ENCODE assay signal across 14 cellular contexts in the genomic region with DNA sequence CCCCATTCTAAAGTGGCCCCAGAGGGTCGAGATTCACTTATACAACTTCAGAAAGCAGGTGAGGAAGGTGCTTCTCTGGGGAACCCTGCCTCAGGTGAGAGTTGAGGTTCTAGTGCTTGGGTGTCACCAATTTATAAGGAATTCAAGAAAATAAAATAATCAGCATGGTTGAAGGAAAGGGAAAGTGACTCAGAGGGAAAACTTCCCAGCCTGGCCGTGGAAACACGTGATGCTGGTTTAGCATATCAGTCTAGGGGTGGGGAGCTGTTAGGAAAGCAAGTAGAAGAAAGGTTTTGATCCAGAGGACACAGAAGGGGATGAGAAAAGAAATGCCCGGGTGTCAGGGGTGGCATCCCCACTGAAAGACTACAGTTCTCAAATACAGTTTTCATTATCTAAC. TPM values are rescaled to one million over a fixed set of nuclear protein-coding genes. Genes with fewer than 3 reads are reported as not detected.
DNase-seq lines count a peak whose midpoint lies in the region; ATAC-seq, FAIRE-seq and TF ChIP-seq lines count a peak whose summit lies in the region.
"Had no signal": no experiment of that assay in that cellular context is flagged by ENCODE, and none has a peak within 500 bp of the region (broad histone marks: within the 10 kb centered on the region; RNA-seq: fewer than 3 reads in every experiment).

No MANE protein-coding gene starts in this region.

- H3K27me3 Mint-ChIP-seq in nephron progenitor cell (ENCODE audit: low read depth, poor library complexity) = peaks cover 18% of the 10 kb centered on the region

- H3K27ac Mint-ChIP-seq in nephron progenitor cell = peak overlapping the region; percentile 70

- no peak for FAIRE-seq in D721Med (lab: Jason Lieb, UNC)
- FAIRE-seq: frontal cortex had no signal

- TF ChIP-seq CTCF in AG10803 (conservative IDR thresholded peaks at IDR 0.05; ENCODE audit: low read length) (no peak), nephron progenitor cell (IDR thresholded peaks at IDR 0.05) (no peak), D721Med (IDR thresholded peaks at IDR 0.05; ENCODE audit: insufficient read depth, missing control alignments) (no peak)

- H3K4me1 Mint-ChIP-seq in nephron progenitor cell = peaks cover 13% of the 10 kb centered on the region

- DNase-seq in AG10803 (ENCODE audit: low read depth) = peak; percentile 64
- peak; percentile 53 for DNase-seq in MG63
- peak; percentile 87 for DNase-seq in dermis blood vessel endothelial cell
- no peak for DNase-seq in nephron progenitor cell
- no peak for DNase-seq in D721Med (ENCODE audit: insufficient read length, low spot score)
- DNase-seq: NCI-H2029, T1000 had no signal

- no peaks in the 10 kb centered on the region for H3K36me3 Mint-ChIP-seq in nephron progenitor cell (ENCODE audit: low read depth)

- no peaks in the 10 kb centered on the region for H3K9me3 Mint-ChIP-seq in nephron progenitor cell

- H3K4me3 ChIP-seq in AG10803 (ENCODE audit: low read length) (no peak overlapping the region), MG63 (no peak overlapping the region)
- H3K4me3 ChIP-seq: cardiac muscle cell, lung had no signal

- no peaks in the 10 kb centered on the region for H3K9me3 ChIP-seq in MG63

- no peaks in the 10 kb centered on the region for H3K36me3 ChIP-seq in MG63
- H3K36me3 ChIP-seq: cardiac muscle cell had no signal

- ATAC-seq in GM18502 (IDR thresholded peaks at IDR 0.05; ENCODE audit: poor library complexity, unreplicated experiment) = no peak
- ATAC-seq in HG03432 (IDR thresholded peaks at IDR 0.05; ENCODE audit: unreplicated experiment) = no peak
- ATAC-seq in GM18519 (IDR thresholded peaks at IDR 0.05; ENCODE audit: low FRiP score, unreplicated experiment) = no peak

- H3K27me3 ChIP-seq in MG63 = no peaks in the 10 kb centered on the region
- H3K27me3 ChIP-seq: cardiac muscle cell had no signal

- no peak overlapping the region for H3K4me3 Mint-ChIP-seq in nephron progenitor cell

RNA-seq across cellular contexts. Expression of gene TMEM125, which starts 37.7 kb away (rescaled TPM):
- total RNA-seq in MG63 (2014; rRNA removed; shearing (Covaris generic); ENCODE audit: low replicate concordance) = not detected in 2 replicates
- total RNA-seq in dermis blood vessel endothelial cell = 0.05 TPM in 1 of 2 replicates, not detected in the other

RNA-seq across cellular contexts. Expression of gene C1orf210, which starts 53.3 kb away (rescaled TPM):
- not detected in 2 replicates for total RNA-seq in MG63 (2014; rRNA removed; shearing (Covaris generic); ENCODE audit: low replicate concordance)
- not detected in 2 replicates for total RNA-seq in dermis blood vessel endothelial cell
- total RNA-seq: frontal cortex, right cardiac atrium had no signal

RNA-seq across cellular contexts. Expression of gene CFAP57, which starts 59.9 kb away (rescaled TPM):
- total RNA-seq in MG63 (2014; rRNA removed; shearing (Covaris generic); ENCODE audit: low replicate concordance) = 0.56 and 1.5 TPM in 2 replicates
- 0.14 and 0.17 TPM in 2 replicates for total RNA-seq in dermis blood vessel endothelial cell
- total RNA-seq: cardiac muscle cell had no signal

RNA-seq across cellular contexts. Expression of gene EBNA1BP2, which starts 60.0 kb away (rescaled TPM):
- total RNA-seq in MG63 (2014; rRNA removed; shearing (Covaris generic); ENCODE audit: low replicate concordance) = 339 and 360 TPM in 2 replicates
- total RNA-seq in dermis blood vessel endothelial cell = 68.1 and 89.9 TPM in 2 replicates

Comparison
In these comparisons a context has a peak if more than half of its experiments do, and no peak if none do; other contexts are left out.
1. DNase-seq: peak in AG10803 (single experiment), MG63 (single experiment) and dermis blood vessel endothelial cell (single experiment); none in nephron progenitor cell (single experiment) and D721Med (single experiment).